ENCODE assay signal across 2 cellular contexts in genomic region chr10:6135589-6136168, GRCh38.
TF ChIP-seq lines count a peak whose summit lies in the region.

No MANE protein-coding gene starts in this region.

TF ChIP-seq in SK-N-SH, 30 proteins besides CTCF, POLR2A, EP300 and RAD21 (continued from another document):
- no peak for TF ChIP-seq EZH2phosphoT487 (IDR thresholded peaks at IDR 0.05; ENCODE audit: borderline replicate concordance, low read depth)
- no peak for TF ChIP-seq RCOR1 (IDR thresholded peaks at IDR 0.05; ENCODE audit: low read length)
- TF ChIP-seq IRF3 (IDR thresholded peaks at IDR 0.05; ENCODE audit: low read depth, low read length), result no peak
- no peak for TF ChIP-seq RFX5 (IDR thresholded peaks at IDR 0.05; ENCODE audit: low read length)
- no peak for TF ChIP-seq GABPA (IDR thresholded peaks at IDR 0.05; ENCODE audit: low read depth)
- no peak for TF ChIP-seq FOXM1 (IDR thresholded peaks at IDR 0.05; ENCODE audit: low read depth)
- no peak for TF ChIP-seq NRF1 (IDR thresholded peaks at IDR 0.05; ENCODE audit: low read depth, low read length)
- no peak for TF ChIP-seq JUND (IDR thresholded peaks at IDR 0.05)
- TF ChIP-seq MXI1 (IDR thresholded peaks at IDR 0.05; ENCODE audit: low read depth, low read length), result no peak

TF ChIP-seq in SK-N-SH treated with all-trans-retinoic acid at 6 μM for 48 hours, 23 proteins besides CTCF, POLR2A, EP300 and RAD21 (continued from another document):
- TF ChIP-seq TSHZ2 (CRISPR knock-in tag; IDR thresholded peaks at IDR 0.05) (no peak), GLIS3 (CRISPR knock-in tag; IDR thresholded peaks at IDR 0.05) (no peak), ZNF70 (CRISPR knock-in tag; IDR thresholded peaks at IDR 0.05) (no peak), PPARA (CRISPR knock-in tag; IDR thresholded peaks at IDR 0.05; ENCODE audit: borderline replicate concordance) (no peak), SNAI2 (CRISPR knock-in tag; IDR thresholded peaks at IDR 0.05) (no peak), BACH2 (CRISPR knock-in tag; IDR thresholded peaks at IDR 0.05; ENCODE audit: borderline replicate concordance) (no peak), OSR1 (CRISPR knock-in tag; IDR thresholded peaks at IDR 0.05) (no peak), ZNF565 (CRISPR knock-in tag; conservative IDR thresholded peaks at IDR 0.05; ENCODE audit: low read depth) (no peak), CSRNP3 (CRISPR knock-in tag; IDR thresholded peaks at IDR 0.05) (no peak), ISL1 (CRISPR knock-in tag; IDR thresholded peaks at IDR 0.05) (no peak), ARNTL (CRISPR knock-in tag; IDR thresholded peaks at IDR 0.05; ENCODE audit: borderline replicate concordance, low read depth) (no peak), ZC3H10 (CRISPR knock-in tag; IDR thresholded peaks at IDR 0.05) (no peak)
